Comparison of ENCODE assay signal across 1 cellular context in genomic region chr12:104505095-104505819, GRCh38.
TF ChIP-seq lines count a peak whose summit lies in the region.

No MANE protein-coding gene starts in this region.

TF ChIP-seq in HEK293, 187 proteins besides CTCF, POLR2A, EP300 and RAD21 (continued from another document and continues in another):
- TF ChIP-seq OSR2 (tag by site-specific recombination; IDR thresholded peaks at IDR 0.05) (peak; percentile 90), KLF8 (tag by site-specific recombination; IDR thresholded peaks at IDR 0.05) (no peak), ZNF335 (tag by site-specific recombination; conservative IDR thresholded peaks at IDR 0.05) (peak; percentile 38; the same call in 1 of the 2 replicates), PRDM1 (tag by site-specific recombination; IDR thresholded peaks at IDR 0.05) (no peak), ZNF423 (tag by site-specific recombination; IDR thresholded peaks at IDR 0.05) (no peak), MEIS1 (CRISPR knock-in tag; IDR thresholded peaks at IDR 0.05; ENCODE audit: borderline replicate concordance) (no peak), ZNF645 (tag by site-specific recombination; IDR thresholded peaks at IDR 0.05) (no peak), ZNF23 (tag by site-specific recombination; IDR thresholded peaks at IDR 0.05; ENCODE audit: borderline replicate concordance) (no peak), ZNF501 (tag by site-specific recombination; IDR thresholded peaks at IDR 0.05) (no peak), ZNF37A (tag by site-specific recombination; IDR thresholded peaks at IDR 0.05) (no peak), ZNF664 (tag by site-specific recombination; IDR thresholded peaks at IDR 0.05) (no peak), ZNF747 (tag by site-specific recombination; IDR thresholded peaks at IDR 0.05) (no peak), ZSCAN16 (tag by site-specific recombination; IDR thresholded peaks at IDR 0.05) (no peak), ZNF600 (tag by site-specific recombination; IDR thresholded peaks at IDR 0.05) (0 out of 2 replicates have a peak, but pooled peaks have one; percentile 7), ZBTB8A (tag by site-specific recombination; IDR thresholded peaks at IDR 0.05) (no peak; the same call in 1 of the 2 replicates), ZNF843 (tag by site-specific recombination; IDR thresholded peaks at IDR 0.05) (peak; percentile 80), ZNF184 (tag by site-specific recombination; IDR thresholded peaks at IDR 0.05) (no peak), KLF7 (tag by site-specific recombination; IDR thresholded peaks at IDR 0.05; ENCODE audit: borderline replicate concordance) (peak; percentile 38; the same call in 1 of the 2 replicates), ZNF624 (tag by site-specific recombination; IDR thresholded peaks at IDR 0.05) (no peak), SCRT1 (tag by site-specific recombination; IDR thresholded peaks at IDR 0.05; ENCODE audit: borderline replicate concordance) (no peak), ZNF398 (tag by site-specific recombination; IDR thresholded peaks at IDR 0.05) (0 out of 2 replicates have a peak, but pooled peaks have one; percentile 14), ZNF132 (tag by site-specific recombination; IDR thresholded peaks at IDR 0.05; ENCODE audit: borderline replicate concordance) (no peak), ZXDB (tag by site-specific recombination; IDR thresholded peaks at IDR 0.05) (peak; percentile 72), ZNF311 (tag by site-specific recombination; IDR thresholded peaks at IDR 0.05; ENCODE audit: borderline replicate concordance) (no peak), ZNF341 (tag by site-specific recombination; IDR thresholded peaks at IDR 0.05; ENCODE audit: low read depth) (peak; percentile 78), ZNF324 (tag by site-specific recombination; IDR thresholded peaks at IDR 0.05) (no peak), SCRT2 (tag by site-specific recombination; IDR thresholded peaks at IDR 0.05) (no peak), BCL11A (tag by site-specific recombination; IDR thresholded peaks at IDR 0.05; ENCODE audit: low read depth) (no peak), ZBTB6 (tag by site-specific recombination; IDR thresholded peaks at IDR 0.05) (no peak), ZNF76 (tag by site-specific recombination; IDR thresholded peaks at IDR 0.05; ENCODE audit: borderline replicate concordance, low read depth) (no peak), ZNF518A (tag by site-specific recombination; conservative IDR thresholded peaks at IDR 0.05; ENCODE audit: low read depth) (no peak), ZNF138 (tag by site-specific recombination; IDR thresholded peaks at IDR 0.05; ENCODE audit: borderline replicate concordance) (no peak), ZNF707 (tag by site-specific recombination; IDR thresholded peaks at IDR 0.05) (no peak), ZBTB17 (tag by site-specific recombination; IDR thresholded peaks at IDR 0.05) (peak; percentile 47), ZNF169 (tag by site-specific recombination; IDR thresholded peaks at IDR 0.05) (no peak), KLF9 (tag by site-specific recombination; IDR thresholded peaks at IDR 0.05; ENCODE audit: low read depth) (0 out of 2 replicates have a peak, but pooled peaks have one; percentile 10), ZNF510 (tag by site-specific recombination; IDR thresholded peaks at IDR 0.05; ENCODE audit: insufficient replicate concordance) (no peak), ZNF48 (tag by site-specific recombination; IDR thresholded peaks at IDR 0.05) (no peak), GLIS1 (tag by site-specific recombination; IDR thresholded peaks at IDR 0.05) (peak; percentile 75), ZNF558 (tag by site-specific recombination; IDR thresholded peaks at IDR 0.05) (no peak), ZNF596 (tag by site-specific recombination; IDR thresholded peaks at IDR 0.05) (no peak), ZNF791 (tag by site-specific recombination; IDR thresholded peaks at IDR 0.05) (no peak), ZNF785 (tag by site-specific recombination; IDR thresholded peaks at IDR 0.05) (no peak), ZNF449 (tag by site-specific recombination; IDR thresholded peaks at IDR 0.05) (no peak), GFI1B (tag by site-specific recombination; IDR thresholded peaks at IDR 0.05) (no peak), ZNF560 (tag by site-specific recombination; IDR thresholded peaks at IDR 0.05; ENCODE audit: borderline replicate concordance) (no peak), ZNF571 (tag by site-specific recombination; IDR thresholded peaks at IDR 0.05) (no peak), ZNF473 (tag by site-specific recombination; IDR thresholded peaks at IDR 0.05) (no peak), ZFP69B (tag by site-specific recombination; IDR thresholded peaks at IDR 0.05) (no peak), ZNF521 (tag by site-specific recombination; IDR thresholded peaks at IDR 0.05) (no peak), ZIC2 (tag by site-specific recombination; IDR thresholded peaks at IDR 0.05) (no peak), ZNF530 (tag by site-specific recombination; IDR thresholded peaks at IDR 0.05; ENCODE audit: low read depth) (no peak), ZNF202 (tag by site-specific recombination; IDR thresholded peaks at IDR 0.05; ENCODE audit: borderline replicate concordance) (no peak), ZNF274 (IDR thresholded peaks at IDR 0.05; ENCODE audit: low read length) (no peak), ZNF274 (tag by site-specific recombination; IDR thresholded peaks at IDR 0.05; ENCODE audit: borderline replicate concordance) (no peak), ZNF704 (tag by site-specific recombination; IDR thresholded peaks at IDR 0.05) (no peak)
- TF ChIP-seq, protein P1, sequence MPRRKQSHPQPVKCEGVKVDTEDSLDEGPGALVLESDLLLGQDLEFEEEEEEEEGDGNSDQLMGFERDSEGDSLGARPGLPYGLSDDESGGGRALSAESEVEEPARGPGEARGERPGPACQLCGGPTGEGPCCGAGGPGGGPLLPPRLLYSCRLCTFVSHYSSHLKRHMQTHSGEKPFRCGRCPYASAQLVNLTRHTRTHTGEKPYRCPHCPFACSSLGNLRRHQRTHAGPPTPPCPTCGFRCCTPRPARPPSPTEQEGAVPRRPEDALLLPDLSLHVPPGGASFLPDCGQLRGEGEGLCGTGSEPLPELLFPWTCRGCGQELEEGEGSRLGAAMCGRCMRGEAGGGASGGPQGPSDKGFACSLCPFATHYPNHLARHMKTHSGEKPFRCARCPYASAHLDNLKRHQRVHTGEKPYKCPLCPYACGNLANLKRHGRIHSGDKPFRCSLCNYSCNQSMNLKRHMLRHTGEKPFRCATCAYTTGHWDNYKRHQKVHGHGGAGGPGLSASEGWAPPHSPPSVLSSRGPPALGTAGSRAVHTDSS (tag by site-specific recombination; IDR thresholded peaks at IDR 0.05) = no peak
- TF ChIP-seq, protein P2, sequence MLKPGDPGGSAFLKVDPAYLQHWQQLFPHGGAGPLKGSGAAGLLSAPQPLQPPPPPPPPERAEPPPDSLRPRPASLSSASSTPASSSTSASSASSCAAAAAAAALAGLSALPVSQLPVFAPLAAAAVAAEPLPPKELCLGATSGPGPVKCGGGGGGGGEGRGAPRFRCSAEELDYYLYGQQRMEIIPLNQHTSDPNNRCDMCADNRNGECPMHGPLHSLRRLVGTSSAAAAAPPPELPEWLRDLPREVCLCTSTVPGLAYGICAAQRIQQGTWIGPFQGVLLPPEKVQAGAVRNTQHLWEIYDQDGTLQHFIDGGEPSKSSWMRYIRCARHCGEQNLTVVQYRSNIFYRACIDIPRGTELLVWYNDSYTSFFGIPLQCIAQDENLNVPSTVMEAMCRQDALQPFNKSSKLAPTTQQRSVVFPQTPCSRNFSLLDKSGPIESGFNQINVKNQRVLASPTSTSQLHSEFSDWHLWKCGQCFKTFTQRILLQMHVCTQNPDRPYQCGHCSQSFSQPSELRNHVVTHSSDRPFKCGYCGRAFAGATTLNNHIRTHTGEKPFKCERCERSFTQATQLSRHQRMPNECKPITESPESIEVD (tag by site-specific recombination; IDR thresholded peaks at IDR 0.05) = peak; percentile 81
